In genomic region chr3:187567741-187568140, GRCh38 we compare ENCODE assay signal across 14 cellular contexts.
A peak's percentile ranks its signal among the peaks of the same experiment; 100 is the strongest.
DNase-seq lines count a peak whose midpoint lies in the region; TF ChIP-seq lines count a peak whose summit lies in the region.
"Had no signal": no experiment of that assay in that cellular context is flagged by ENCODE, and none has a peak within 500 bp of the region (broad histone marks: within the 10 kb centered on the region; RNA-seq: fewer than 3 reads in every experiment).

No MANE protein-coding gene starts in this region.

- H3K4me3 ChIP-seq in fibroblast of villous mesenchyme (ENCODE audit: low read depth, low read length) = no peak overlapping the region
- no peak overlapping the region for H3K4me3 ChIP-seq in retinal pigment epithelial cell (ENCODE audit: low read length)
- H3K4me3 ChIP-seq: psoas muscle, uterus had no signal

- no peak for TF ChIP-seq CTCF in fibroblast of villous mesenchyme (IDR thresholded peaks at IDR 0.05; ENCODE audit: insufficient read depth, low read depth, low read length)
- no peak for TF ChIP-seq CTCF in retinal pigment epithelial cell (conservative IDR thresholded peaks at IDR 0.05; ENCODE audit: low read depth, low read length)

- in situ Hi-C loops in SK-MEL-5 (cut with HindIII; ENCODE audit: low pct_unique_long_range_greater_than_20kb, low sequenced_read_pairs) = no loop called here

- peak; percentile 46 for DNase-seq in GM04504 (ENCODE audit: low read depth)
- peak; percentile 11 for DNase-seq in SK-MEL-5 (ENCODE audit: low read depth, low spot score)
- peak; percentile 69 for DNase-seq in fibroblast of villous mesenchyme (ENCODE audit: low read depth)
- DNase-seq in retinal pigment epithelial cell (ENCODE audit: low read depth) = peak; percentile 85
- DNase-seq in GOT3 (lab: John Stamatoyannopoulos, UW) = no peak
- DNase-seq in activated CD4-positive, CD25-positive, alpha-beta regulatory T cell (lab: John Stamatoyannopoulos, UW) = no peak
- no peak for DNase-seq in nucleus accumbens (lab: John Stamatoyannopoulos, UW)
- DNase-seq: activated B cell treated with CpG ODN at 0.5 μM for 24 hours, activated gamma-delta T cell, GF-D8, immature natural killer cell, NCI-H1436, psoas muscle, uterus had no signal

Comparison
In these comparisons a context has a peak if more than half of its experiments do, and no peak if none do; other contexts are left out.
1. DNase-seq: peak in GM04504 (single experiment), SK-MEL-5 (single experiment), fibroblast of villous mesenchyme (single experiment) and retinal pigment epithelial cell (single experiment); none in GOT3 (single experiment), activated CD4-positive, CD25-positive, alpha-beta regulatory T cell (0 of 4) and nucleus accumbens (0 of 56).